In genomic region chr6:36544228-36544627, GRCh38 we compare ENCODE assay signal across 8 cellular contexts. TPM values are rescaled to one million over a fixed set of nuclear protein-coding genes. Genes with fewer than 3 reads are reported as not detected.
DNase-seq lines count a peak whose midpoint lies in the region; ATAC-seq and FAIRE-seq lines count a peak whose summit lies in the region.

No MANE protein-coding gene starts in this region.

- H3K4me3 Mint-ChIP-seq in central memory CD8-positive, alpha-beta T cell, result peak overlapping the region; percentile 98

- peaks cover 5 to 10% of the 10 kb centered on the region in 2 donors for H3K4me1 ChIP-seq in small intestine (ENCODE audit: control insufficient read depth in 2 of 2, insufficient read depth in 1 of 2, low read depth in 1 of 2, low read length in 1 of 2)
- peaks cover 0 to 7% of the 10 kb centered on the region in 2 donors for H3K4me1 ChIP-seq in aorta (ENCODE audit: control insufficient read depth in 1 of 2, insufficient read depth in 2 of 2, low read length in 2 of 2)

- no peak for FAIRE-seq in small intestine (lab: Jason Lieb, UNC)

- H3K27ac ChIP-seq in small intestine (ENCODE audit: low read depth in 1 of 2, low read length in 1 of 2), result peak overlapping the region in 1 of 2 donors; percentile 0
- no peak overlapping the region for H3K27ac ChIP-seq in aorta (ENCODE audit: low read depth in 1 of 2, low read length in 2 of 2)

- no peaks in the 10 kb centered on the region for H3K27me3 Mint-ChIP-seq in central memory CD8-positive, alpha-beta T cell

- peaks cover 50% of the 10 kb centered on the region for H3K36me3 Mint-ChIP-seq in central memory CD8-positive, alpha-beta T cell (ENCODE audit: insufficient read depth)

- 53 to 84% (median 57%) methylated on average over 1 of the region's 1 CpG for WGBS in small intestine, 3 donors
- 90 to 95% methylated on average over 1 of the region's 1 CpG for WGBS in aorta, 2 donors

- peak overlapping the region in 1 of 2 donors; percentile 36 for H3K4me3 ChIP-seq in small intestine (ENCODE audit: low read depth in 1 of 2, low read length in 2 of 2)
- no peak overlapping the region for H3K4me3 ChIP-seq in aorta (ENCODE audit: low read length in 2 of 2)

- ATAC-seq in central memory CD8-positive, alpha-beta T cell (replicated peaks; ENCODE audit: extremely low read depth, poor library complexity, severe bottlenecking), result peak; percentile 27
- ATAC-seq in aorta (ENCODE audit: low FRiP score), result no peak
- ATAC-seq in HG03025 (IDR thresholded peaks at IDR 0.05; ENCODE audit: low FRiP score, unreplicated experiment), result no peak

- intact Hi-C loops in aorta (cut with DNase I), result no loop called here

- peaks cover 52% of the 10 kb centered on the region for H3K4me1 Mint-ChIP-seq in central memory CD8-positive, alpha-beta T cell

- H3K27ac Mint-ChIP-seq in central memory CD8-positive, alpha-beta T cell (ENCODE audit: low read depth), result peak overlapping the region; percentile 98

- H3K9me3 ChIP-seq in small intestine (ENCODE audit: control insufficient read depth, low read depth) (no peaks in the 10 kb centered on the region), aorta (ENCODE audit: control insufficient read depth, low read length) (no peaks in the 10 kb centered on the region)

- H3K36me3 ChIP-seq in small intestine (ENCODE audit: control insufficient read depth in 2 of 2, insufficient read depth in 2 of 2, low read length in 2 of 2) (peaks cover 2 to 4% of the 10 kb centered on the region in 2 donors), aorta (ENCODE audit: control insufficient read depth in 1 of 2, insufficient read depth in 2 of 2, low read length in 1 of 2) (peaks cover 0 to 8% of the 10 kb centered on the region in 2 donors)

- no peaks in the 10 kb centered on the region for H3K9me3 Mint-ChIP-seq in central memory CD8-positive, alpha-beta T cell

- H3K27me3 ChIP-seq in small intestine (ENCODE audit: control insufficient read depth in 2 of 2, insufficient read depth in 2 of 2, low read length in 2 of 2) (no peaks in the 10 kb centered on the region), aorta (ENCODE audit: control insufficient read depth in 1 of 2, insufficient read depth in 2 of 2, low read length in 1 of 2) (no peaks in the 10 kb centered on the region)

- DNase-seq in EL, result peak; percentile 37
- DNase-seq in RPMI7951 (ENCODE audit: low read depth), result peak; percentile 44
- DNase-seq in central memory CD8-positive, alpha-beta T cell (ENCODE audit: low spot score in 2 of 2), result peak in 1 of 2 donors; percentile 48
- peak; percentile 36 for DNase-seq in small intestine
- no peak for DNase-seq in mesenteric fat pad (ENCODE audit: low spot score)
- no peak for DNase-seq in NCI-H2029 treated with DMSO at 0.1 percent for 48 hours (lab: John Stamatoyannopoulos, UW)
- DNase-seq in aorta, result no peak

RNA-seq across cellular contexts. Expression of gene STK38, which starts 3.1 kb away (rescaled TPM):
- total RNA-seq in RPMI7951 (2014; rRNA removed; shearing (Covaris generic)), result 22.3 and 25.7 TPM in 2 replicates
- polyA plus RNA-seq in small intestine (10 to 100 TPM; 27.6 to 52.1 (median 34.0) TPM), aorta (10 to 100 TPM; 14.9 to 16.2 TPM)
- total RNA-seq in mesenteric fat pad (31.2 TPM), aorta (10 to 100 TPM; 25.2 to 38.0 TPM)

RNA-seq across cellular contexts. Expression of gene SRSF3, which starts 49.9 kb away (rescaled TPM):
- 435 and 490 TPM in 2 replicates for total RNA-seq in RPMI7951 (2014; rRNA removed; shearing (Covaris generic))
- 100 to 1,000 TPM; 115 to 311 (median 126) TPM for polyA plus RNA-seq in small intestine
- 214 TPM for total RNA-seq in mesenteric fat pad
- 100 to 1,000 TPM; 190 to 197 TPM for total RNA-seq in aorta
- 100 to 1,000 TPM; 160 to 193 TPM for polyA plus RNA-seq in aorta

Comparison
In these comparisons a context has a peak if more than half of its experiments do, and no peak if none do; other contexts are left out.
1. DNase-seq: peak in EL (single experiment), RPMI7951 (single experiment) and small intestine (single experiment); none in mesenteric fat pad (single experiment), NCI-H2029 treated with DMSO at 0.1 percent for 48 hours (single experiment) and aorta (0 of 2).